ENCODE assay signal across 24 cellular contexts in genomic region chr12:84813780-84814663, GRCh38.
DNase-seq lines count a peak whose midpoint lies in the region; ATAC-seq and TF ChIP-seq lines count a peak whose summit lies in the region.
"Had no signal": no experiment of that assay in that cellular context is flagged by ENCODE, and none has a peak within 500 bp of the region (broad histone marks: within the 10 kb centered on the region; RNA-seq: fewer than 3 reads in every experiment).

No MANE protein-coding gene starts in this region.

- CTCF ChIA-PET in mammary epithelial cell (lab: Charles Lee; ENCODE audit: low non-redundant PET) (no interaction called here), MCF 10A (lab: Yijun Ruan, JAX) (no interaction called here)

- H3K27ac ChIP-seq in mammary epithelial cell (ENCODE audit: insufficient read depth, low read depth, low read length) (no peak overlapping the region), tibial nerve (no peak overlapping the region)
- H3K27ac ChIP-seq: 22Rv1, upper lobe of right lung had no signal

- no peaks in the 10 kb centered on the region for H3K9me3 Mint-ChIP-seq in MCF 10A (ENCODE audit: unreplicated experiment)
- no peaks in the 10 kb centered on the region for H3K9me3 Mint-ChIP-seq in stimulated activated memory B cell treated with anti-CD40 and anti-IgM and Interleukin-4, amounts not matched to agents 10 μg/mL and 1 μg/mL and 100 μg/mL, for 72 hours
- H3K9me3 Mint-ChIP-seq: activated T-helper 17 cell treated with anti-CD3 and anti-CD28 coated beads, Interleukin-2, amount 50 U/mL, for 72 hours; neural crest cell; stimulated activated naive B cell treated with anti-CD40 and anti-IgM and Interleukin-4, amounts not matched to agents 10 μg/mL and 1 μg/mL and 100 μg/mL, for 72 hours; T-cell had no signal

- H3K9me3 ChIP-seq in mammary epithelial cell (replicated peaks; ENCODE audit: insufficient read depth, low read length) = no peaks in the 10 kb centered on the region
- no peaks in the 10 kb centered on the region for H3K9me3 ChIP-seq in tibial nerve
- H3K9me3 ChIP-seq: upper lobe of right lung had no signal

- WGBS in mammary epithelial cell (ENCODE audit: low coverage, missing lambda C conversion rate) = 53% methylated on average over 1 of the region's 1 CpG
- WGBS in tibial nerve, 2 donors = 80 to 92% methylated on average over 1 of the region's 1 CpG

- DNase-seq in mammary epithelial cell (no peak), MCF 10A (ENCODE audit: unreplicated experiment) (no peak), tibial nerve (ENCODE audit: low spot score in 2 of 2) (no peak), 8988T (no peak)
- DNase-seq: activated CD4-positive, CD25-positive, alpha-beta regulatory T cell; activated CD8-positive, alpha-beta memory T cell treated with anti-CD3 and anti-CD28 coated beads for 24 hours; amniotic stem cell; C1 segment of cervical spinal cord; DMS79; hypothalamus; kidney glomerular epithelial cell; NCI-H1105 treated with DMSO at 0.1 percent for 48 hours; stimulated activated CD4-positive, alpha-beta T cell treated with anti-CD3 and anti-CD28 coated beads, Interleukin-12 subunit alpha, Interleukin-12 subunit beta, amount 100 ng/mL, for 4 hours; stimulated activated naive B cell treated with anti-CD40 and anti-IgM and Interleukin-4, amounts not matched to agents 10 μg/mL and 1 μg/mL and 100 μg/mL, for 72 hours; T-cell; upper lobe of right lung had no signal

- TF ChIP-seq POLR2A in tibial nerve (IDR thresholded peaks at IDR 0.05) = no peak

- no peak overlapping the region for H3K4me2 ChIP-seq in mammary epithelial cell (ENCODE audit: insufficient read depth, low read depth, low read length)

- H3K36me3 ChIP-seq in mammary epithelial cell (ENCODE audit: insufficient read depth, low read length) (no peaks in the 10 kb centered on the region), tibial nerve (no peaks in the 10 kb centered on the region)
- H3K36me3 ChIP-seq: upper lobe of right lung had no signal

- no peak overlapping the region for H3K27ac Mint-ChIP-seq in MCF 10A (ENCODE audit: low read depth, unreplicated experiment)
- H3K27ac Mint-ChIP-seq in stimulated activated memory B cell treated with anti-CD40 and anti-IgM and Interleukin-4, amounts not matched to agents 10 μg/mL and 1 μg/mL and 100 μg/mL, for 72 hours = no peak overlapping the region
- H3K27ac Mint-ChIP-seq: activated T-helper 17 cell treated with anti-CD3 and anti-CD28 coated beads, Interleukin-2, amount 50 U/mL, for 72 hours; mesothelial cell of epicardium; stimulated activated naive B cell treated with anti-CD40 and anti-IgM and Interleukin-4, amounts not matched to agents 10 μg/mL and 1 μg/mL and 100 μg/mL, for 72 hours; T-cell had no signal

- H4K20me1 ChIP-seq in mammary epithelial cell (ENCODE audit: insufficient read depth, low read length) = no peaks in the 10 kb centered on the region

- POLR2A ChIA-PET in MCF 10A (lab: Yijun Ruan, JAX) = interaction anchor here (0.8 kb wide), 1 partner anchor 12 kb away, joined by 7 read pairs; no protein-coding TSS in a partner anchor

- in situ Hi-C loops in mammary epithelial cell (cut with MboI; ENCODE audit: low sequenced_read_pairs in 2 of 2) = no loop called here

- H3K79me2 ChIP-seq in mammary epithelial cell (ENCODE audit: insufficient read depth, low read length) = no peaks in the 10 kb centered on the region

- H3K4me1 Mint-ChIP-seq in MCF 10A (ENCODE audit: insufficient read depth, unreplicated experiment) = peaks cover 11% of the 10 kb centered on the region
- no peaks in the 10 kb centered on the region for H3K4me1 Mint-ChIP-seq in stimulated activated memory B cell treated with anti-CD40 and anti-IgM and Interleukin-4, amounts not matched to agents 10 μg/mL and 1 μg/mL and 100 μg/mL, for 72 hours
- H3K4me1 Mint-ChIP-seq: activated T-helper 17 cell treated with anti-CD3 and anti-CD28 coated beads, Interleukin-2, amount 50 U/mL, for 72 hours; neural crest cell; stimulated activated naive B cell treated with anti-CD40 and anti-IgM and Interleukin-4, amounts not matched to agents 10 μg/mL and 1 μg/mL and 100 μg/mL, for 72 hours; T-cell had no signal

- H3K36me3 Mint-ChIP-seq in MCF 10A (ENCODE audit: insufficient read depth, unreplicated experiment) = no peaks in the 10 kb centered on the region
- no peaks in the 10 kb centered on the region for H3K36me3 Mint-ChIP-seq in stimulated activated memory B cell treated with anti-CD40 and anti-IgM and Interleukin-4, amounts not matched to agents 10 μg/mL and 1 μg/mL and 100 μg/mL, for 72 hours
- H3K36me3 Mint-ChIP-seq: stimulated activated naive B cell treated with anti-CD40 and anti-IgM and Interleukin-4, amounts not matched to agents 10 μg/mL and 1 μg/mL and 100 μg/mL, for 72 hours; T-cell had no signal

- ATAC-seq in HG02571 (IDR thresholded peaks at IDR 0.05; ENCODE audit: unreplicated experiment) = peak; percentile 75
- ATAC-seq in HG03196 (IDR thresholded peaks at IDR 0.05; ENCODE audit: unreplicated experiment) = peak; percentile 63
- ATAC-seq in stimulated activated memory B cell treated with anti-CD40 and anti-IgM and Interleukin-4, amounts not matched to agents 10 μg/mL and 1 μg/mL and 100 μg/mL, for 72 hours = peak; percentile 43
- no peak for ATAC-seq in GM21360 (IDR thresholded peaks at IDR 0.05; ENCODE audit: unreplicated experiment)
- ATAC-seq: activated T-helper 17 cell treated with anti-CD3 and anti-CD28 coated beads, Interleukin-2, amount 50 U/mL, for 72 hours; T-cell; upper lobe of right lung had no signal

- BruUV-seq in mammary epithelial cell (replicated peaks; lab: Mats Ljungman, UMichigan) (no TSS peak), MCF 10A (replicated peaks; lab: Mats Ljungman, UMichigan) (no TSS peak)

- no peak overlapping the region for H3K9ac ChIP-seq in mammary epithelial cell (ENCODE audit: insufficient read depth, low read length)

- peak overlapping the region; percentile 12 for H2AFZ ChIP-seq in mammary epithelial cell (ENCODE audit: low read depth, low read length)

- H3K27me3 Mint-ChIP-seq in MCF 10A (ENCODE audit: insufficient read depth, unreplicated experiment) = no peaks in the 10 kb centered on the region
- no peaks in the 10 kb centered on the region for H3K27me3 Mint-ChIP-seq in stimulated activated memory B cell treated with anti-CD40 and anti-IgM and Interleukin-4, amounts not matched to agents 10 μg/mL and 1 μg/mL and 100 μg/mL, for 72 hours
- H3K27me3 Mint-ChIP-seq: stimulated activated naive B cell treated with anti-CD40 and anti-IgM and Interleukin-4, amounts not matched to agents 10 μg/mL and 1 μg/mL and 100 μg/mL, for 72 hours; T-cell had no signal

- no peak for TF ChIP-seq EP300 in tibial nerve (IDR thresholded peaks at IDR 0.05)

- dilution Hi-C loops in mammary epithelial cell (cut with HindIII; ENCODE audit: low sequenced_read_pairs) = no loop called here

- TF ChIP-seq CTCF in mammary epithelial cell (conservative IDR thresholded peaks at IDR 0.05 in 1 of 2, IDR thresholded peaks at IDR 0.05 in 1 of 2; ENCODE audit: extremely low read depth in 1 of 2, insufficient read depth in 1 of 2, low read depth in 1 of 2, low read length in 2 of 2) (no peak), MCF 10A (IDR thresholded peaks at IDR 0.05; ENCODE audit: unreplicated experiment) (no peak), tibial nerve (IDR thresholded peaks at IDR 0.05) (no peak)

- H3K4me1 ChIP-seq in mammary epithelial cell (ENCODE audit: insufficient read depth, low read length) (no peaks in the 10 kb centered on the region), tibial nerve (no peaks in the 10 kb centered on the region)
- H3K4me1 ChIP-seq: upper lobe of right lung had no signal

- H3K4me3 Mint-ChIP-seq in MCF 10A (ENCODE audit: unreplicated experiment) = no peak overlapping the region
- H3K4me3 Mint-ChIP-seq in stimulated activated memory B cell treated with anti-CD40 and anti-IgM and Interleukin-4, amounts not matched to agents 10 μg/mL and 1 μg/mL and 100 μg/mL, for 72 hours = no peak overlapping the region
- H3K4me3 Mint-ChIP-seq: activated T-helper 17 cell treated with anti-CD3 and anti-CD28 coated beads, Interleukin-2, amount 50 U/mL, for 72 hours; mesothelial cell of epicardium; neural crest cell; stimulated activated naive B cell treated with anti-CD40 and anti-IgM and Interleukin-4, amounts not matched to agents 10 μg/mL and 1 μg/mL and 100 μg/mL, for 72 hours; T-cell had no signal

- intact Hi-C loops in mammary epithelial cell (cut with micrococcal nuclease) (no loop called here), MCF 10A (cut with micrococcal nuclease) (no loop called here)

- no peak overlapping the region for H3K4me3 ChIP-seq in mammary epithelial cell (replicated peaks in 1 of 3; ENCODE audit: insufficient read depth in 1 of 3, low read depth in 2 of 3, low read length in 3 of 3)
- no peak overlapping the region for H3K4me3 ChIP-seq in tibial nerve
- H3K4me3 ChIP-seq: upper lobe of right lung had no signal

- H3K27me3 ChIP-seq in mammary epithelial cell (ENCODE audit: insufficient read depth, low read length) = no peaks in the 10 kb centered on the region
- H3K27me3 ChIP-seq in tibial nerve = no peaks in the 10 kb centered on the region
- H3K27me3 ChIP-seq: upper lobe of right lung had no signal
